8 cellular contexts compared by ENCODE assay signal in the genomic region with DNA sequence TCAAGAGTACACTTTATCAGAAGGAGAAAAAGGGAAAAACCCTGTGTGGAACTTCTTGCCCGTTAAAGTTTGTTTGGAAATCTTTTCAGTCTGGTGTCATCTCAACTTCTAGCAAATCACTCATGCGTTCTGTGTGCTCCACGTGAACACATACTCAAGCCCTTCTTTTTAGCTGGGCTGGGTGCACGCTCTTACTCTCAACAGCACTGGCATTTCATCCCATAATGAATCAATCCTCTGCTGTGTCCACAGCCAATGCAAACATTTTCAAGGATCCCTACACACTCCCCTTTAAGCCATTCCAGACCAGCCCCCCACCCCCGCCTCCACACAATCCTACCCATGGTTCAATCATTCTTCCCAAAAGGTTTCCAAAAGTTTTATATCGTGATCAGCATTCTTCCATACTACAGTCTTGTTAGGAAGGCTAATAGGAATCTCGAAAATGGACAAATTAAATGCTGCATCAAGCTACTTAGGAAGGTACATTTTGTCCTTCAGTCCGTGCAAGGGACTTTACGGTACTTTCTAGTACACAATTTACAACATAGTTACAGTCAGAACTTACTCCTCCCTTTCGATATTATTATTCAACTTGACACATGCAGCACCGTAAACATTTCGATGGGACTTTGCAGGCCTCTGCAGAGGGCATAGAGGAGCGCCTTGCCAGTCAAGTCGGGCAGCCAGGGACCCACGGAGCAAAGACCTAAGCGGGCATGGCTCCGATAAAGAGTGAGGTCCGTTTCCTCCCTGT. TPM values are rescaled to one million over a fixed set of nuclear protein-coding genes. Genes with fewer than 3 reads are reported as not detected.
DNase-seq lines count a peak whose midpoint lies in the region; ATAC-seq, FAIRE-seq and TF ChIP-seq lines count a peak whose summit lies in the region.

No MANE protein-coding gene starts in this region.

- TF ChIP-seq CTCF in bronchial epithelial cell (IDR thresholded peaks at IDR 0.05; ENCODE audit: insufficient read depth, low read length, severe bottlenecking): no peak

- H3K23ac ChIP-seq in mesenchymal stem cell (ENCODE audit: low read length in 2 of 2): no peak overlapping the region

- H2AFZ ChIP-seq in mesenchymal stem cell (ENCODE audit: low read depth, low read length): no peak overlapping the region

- DNase-seq in stimulated activated CD4-positive, alpha-beta T cell treated with anti-CD3 and anti-CD28 coated beads, Interleukin-2, amount 100 ng/mL, for 24 hours: peak; percentile 42 to 49
- DNase-seq in stimulated activated CD4-positive, alpha-beta T cell treated with anti-CD3 and anti-CD28 coated beads, Interleukin-15, amount 100 ng/mL, for 24 hours: no peak
- DNase-seq in NCI-H526 treated with DMSO at 0.1 percent for 48 hours (lab: John Stamatoyannopoulos, UW) (peak; percentile 62), bronchial epithelial cell (ENCODE audit: low read depth) (peak; percentile 22), mesenchymal stem cell (peak; percentile 35), SHP77 treated with DMSO at 0.1 percent for 48 hours (lab: John Stamatoyannopoulos, UW) (no peak), NCI-H345 (lab: John Stamatoyannopoulos, UW) (no peak)

- H3K18ac ChIP-seq in mesenchymal stem cell (ENCODE audit: low read depth in 1 of 2, low read length in 2 of 2): peak overlapping the region in 1 of 2 experiments; percentile 75

- H3K4me2 ChIP-seq in mesenchymal stem cell (ENCODE audit: low read length, poor library complexity, severe bottlenecking): peak overlapping the region; percentile 73

- H4K8ac ChIP-seq in mesenchymal stem cell (ENCODE audit: low read length): no peak overlapping the region

- H4K91ac ChIP-seq in mesenchymal stem cell (ENCODE audit: low read length): no peak overlapping the region

- H3K4me3 ChIP-seq in bronchial epithelial cell (ENCODE audit: low read depth, low read length) (peak overlapping the region; percentile 77), mesenchymal stem cell (ENCODE audit: insufficient read depth in 1 of 2, low read depth in 1 of 2, low read length in 2 of 2) (peak overlapping the region; percentile 90 to 95)

- H3K9me3 ChIP-seq in mesenchymal stem cell (ENCODE audit: control insufficient read depth, low read length): no peaks in the 10 kb centered on the region

- WGBS in mesenchymal stem cell: 9% methylated on average over 18 of the region's 18 CpGs

- ATAC-seq in HG03520 (IDR thresholded peaks at IDR 0.05; ENCODE audit: unreplicated experiment): no peak

- H2BK5ac ChIP-seq in mesenchymal stem cell (ENCODE audit: low read depth, low read length, poor library complexity, severe bottlenecking): no peak overlapping the region

- H3K79me1 ChIP-seq in mesenchymal stem cell (replicated peaks; ENCODE audit: low read length, poor library complexity, severe bottlenecking): peaks cover 25% of the 10 kb centered on the region

- H3K27ac ChIP-seq in mesenchymal stem cell (ENCODE audit: low read length, poor library complexity, severe bottlenecking): no peak overlapping the region

- no peak overlapping the region for H2BK12ac ChIP-seq in mesenchymal stem cell (ENCODE audit: low read length in 2 of 2)

- no peak overlapping the region for H3K14ac ChIP-seq in mesenchymal stem cell (ENCODE audit: low read length in 2 of 2)

- FAIRE-seq in bronchial epithelial cell (lab: Jason Lieb, UNC): no peak

- H3K4ac ChIP-seq in mesenchymal stem cell (ENCODE audit: low read depth in 1 of 2, low read length in 2 of 2): no peak overlapping the region

- no peak overlapping the region for H2AK5ac ChIP-seq in mesenchymal stem cell (ENCODE audit: low read length, severe bottlenecking)

- H3K36me3 ChIP-seq in bronchial epithelial cell (ENCODE audit: control insufficient read depth, insufficient read depth, low read length) (no peaks in the 10 kb centered on the region), mesenchymal stem cell (ENCODE audit: control insufficient read depth in 1 of 2, insufficient read depth in 2 of 2, low read depth in 1 of 2, low read length in 2 of 2) (no peaks in the 10 kb centered on the region)

- peaks cover 32% of the 10 kb centered on the region for H3K4me1 ChIP-seq in mesenchymal stem cell (ENCODE audit: control insufficient read depth, insufficient read depth, low read depth, low read length)

- peak overlapping the region; percentile 89 for H3K9ac ChIP-seq in mesenchymal stem cell (ENCODE audit: low read length)

- H2BK15ac ChIP-seq in mesenchymal stem cell (ENCODE audit: low read depth, poor library complexity, severe bottlenecking): no peak overlapping the region

- H2BK120ac ChIP-seq in mesenchymal stem cell (ENCODE audit: low read depth, low read length): peak overlapping the region; percentile 8

- H3K27me3 ChIP-seq in bronchial epithelial cell (ENCODE audit: control insufficient read depth, insufficient read depth, low read length) (no peaks in the 10 kb centered on the region), mesenchymal stem cell (ENCODE audit: control insufficient read depth in 1 of 2, insufficient read depth in 1 of 2, low read length in 2 of 2) (peaks cover 0 to 49% of the 10 kb centered on the region in 2 experiments)

RNA-seq across cellular contexts. Expression of gene PTGR3, which starts 1.5 kb away (rescaled TPM):
- 6.3 and 6.8 TPM in 2 replicates for total RNA-seq in bronchial epithelial cell
- polyA plus RNA-seq in mesenchymal stem cell (2013, experiment 1 of 2): 4.5 TPM
- 4.7 TPM for polyA plus RNA-seq in mesenchymal stem cell (2013, experiment 2 of 2)

RNA-seq across cellular contexts. Expression of gene TSHZ1, which starts 3.1 kb away (rescaled TPM):
- 1.3 and 1.5 TPM in 2 replicates for total RNA-seq in bronchial epithelial cell
- polyA plus RNA-seq in mesenchymal stem cell (2013, experiment 1 of 2): 4.9 TPM
- polyA plus RNA-seq in mesenchymal stem cell (2013, experiment 2 of 2): 4.4 TPM

Comparison
In these comparisons a context has a peak if more than half of its experiments do, and no peak if none do; other contexts are left out.
1. DNase-seq: peak in stimulated activated CD4-positive, alpha-beta T cell treated with anti-CD3 and anti-CD28 coated beads, Interleukin-2, amount 100 ng/mL, for 24 hours (2 of 2), NCI-H526 treated with DMSO at 0.1 percent for 48 hours (single experiment), bronchial epithelial cell (single experiment) and mesenchymal stem cell (single experiment); none in stimulated activated CD4-positive, alpha-beta T cell treated with anti-CD3 and anti-CD28 coated beads, Interleukin-15, amount 100 ng/mL, for 24 hours (single experiment), SHP77 treated with DMSO at 0.1 percent for 48 hours (single experiment) and NCI-H345 (single experiment).